1 cellular context compared by ENCODE assay signal in genomic region chr4:17647176-17647806, GRCh38.
TF ChIP-seq lines count a peak whose summit lies in the region.

No MANE protein-coding gene starts in this region.

TF ChIP-seq in K562, 482 proteins besides CTCF, POLR2A, EP300 and RAD21:
- TF ChIP-seq MAX (CRISPR knock-in tag; IDR thresholded peaks at IDR 0.05) (no peak), MAFF (IDR thresholded peaks at IDR 0.05; ENCODE audit: low read length) (no peak), BACH1 (tag; IDR thresholded peaks at IDR 0.05) (no peak), ZNF121 (CRISPR knock-in tag; conservative IDR thresholded peaks at IDR 0.05) (peak; percentile 61)
TF ChIP-seq in K562: peak in this region for 1.
